Comparison of ENCODE assay signal across 15 cellular contexts in the genomic region with DNA sequence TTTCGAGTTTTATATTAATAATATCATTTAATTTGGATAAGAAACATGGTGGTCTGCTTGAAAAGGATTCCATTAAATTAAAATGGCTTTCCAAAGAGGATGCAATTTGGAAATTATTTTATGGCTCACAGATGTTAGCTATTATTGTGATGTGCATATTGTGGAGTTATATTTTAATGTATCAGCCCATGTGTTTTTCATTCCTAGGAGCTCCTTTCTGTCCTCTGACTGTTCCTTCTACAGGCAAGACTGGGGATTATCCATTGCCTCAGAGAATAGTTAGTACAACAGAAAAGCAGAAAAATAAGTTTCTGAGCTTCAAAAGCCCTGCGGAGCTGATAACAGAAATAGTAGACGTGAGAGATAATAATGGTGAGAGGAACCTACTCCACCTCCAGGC.
A peak's percentile ranks its signal among the peaks of the same experiment; 100 is the strongest.
DNase-seq lines count a peak whose midpoint lies in the region; ATAC-seq and TF ChIP-seq lines count a peak whose summit lies in the region.
"Had no signal": no experiment of that assay in that cellular context is flagged by ENCODE, and none has a peak within 500 bp of the region (broad histone marks: within the 10 kb centered on the region; RNA-seq: fewer than 3 reads in every experiment).

No MANE protein-coding gene starts in this region.

- no peak for TF ChIP-seq CTCF in foreskin fibroblast (IDR thresholded peaks at IDR 0.05; ENCODE audit: low read depth, low read length)
- no peak for TF ChIP-seq CTCF in A673 (conservative IDR thresholded peaks at IDR 0.05; ENCODE audit: low read depth, low read length)

- H3K4me1 ChIP-seq in A673 (ENCODE audit: insufficient read depth, low read length, poor library complexity, severe bottlenecking): no peaks in the 10 kb centered on the region
- H3K4me1 ChIP-seq: BLaER1 had no signal

- no peaks in the 10 kb centered on the region for H3K9me3 ChIP-seq in A673 (ENCODE audit: low read depth, low read length, poor library complexity, severe bottlenecking)
- H3K9me3 ChIP-seq: BLaER1 had no signal

- H3K36me3 ChIP-seq in A673 (ENCODE audit: insufficient read depth, low read length, poor library complexity, severe bottlenecking): no peaks in the 10 kb centered on the region
- H3K36me3 ChIP-seq: BLaER1 had no signal

- intact Hi-C loops in A673 (cut with micrococcal nuclease; ENCODE audit: unreplicated experiment): no loop called here

- peak; percentile 34 for DNase-seq in fibroblast of gingiva (ENCODE audit: low read depth)
- DNase-seq in foreskin fibroblast: peak; percentile 21 to 73
- no peak for DNase-seq in A673 (ENCODE audit: low spot score)
- DNase-seq in NCI-H524 treated with DMSO at 0.1 percent for 48 hours (lab: John Stamatoyannopoulos, UW): no peak
- no peak for DNase-seq in DMS 273 (lab: John Stamatoyannopoulos, UW; ENCODE audit: unreplicated experiment)
- DNase-seq: CD4-positive, alpha-beta memory T cell; DMS79 treated with DMSO at 0.1 percent for 48 hours; GF-D8; HCEC 1CT had no signal

- H3K27me3 ChIP-seq in A673 (replicated peaks; ENCODE audit: insufficient read depth, low read depth, low read length, poor library complexity): no peaks in the 10 kb centered on the region
- H3K27me3 ChIP-seq: BLaER1 had no signal

- POLR2A ChIA-PET in A673 (lab: Charles Lee; ENCODE audit: low non-redundant PET): no interaction called here

- no peak overlapping the region for H3K27ac ChIP-seq in A673 (ENCODE audit: low read depth, low read length, poor library complexity, severe bottlenecking)
- H3K27ac ChIP-seq: BLaER1, HL-60 had no signal

- BruUV-seq in A673 (replicated peaks; lab: Mats Ljungman, UMichigan): no TSS peak

- CTCF ChIA-PET in A673 (lab: Charles Lee): no interaction called here

- ATAC-seq in SK-N-SH treated with all-trans-retinoic acid at 6 μM for 48 hours: no peak
- no peak for ATAC-seq in GM18870 (IDR thresholded peaks at IDR 0.05; ENCODE audit: unreplicated experiment)
- ATAC-seq: GM12878, GM23338 had no signal

- no peak overlapping the region for H3K4me3 ChIP-seq in foreskin fibroblast (ENCODE audit: low read depth in 1 of 2, low read length in 2 of 2)
- H3K4me3 ChIP-seq in A673 (ENCODE audit: low read depth, low read length, poor library complexity, severe bottlenecking): no peak overlapping the region
- H3K4me3 ChIP-seq: BLaER1, GM12878, GM23338 had no signal

TF ChIP-seq in SK-N-SH treated with all-trans-retinoic acid at 6 μM for 48 hours, 23 proteins besides CTCF, POLR2A, EP300 and RAD21:
- TF ChIP-seq GLIS3 (CRISPR knock-in tag; IDR thresholded peaks at IDR 0.05) (no peak), TCF4 (CRISPR knock-in tag; IDR thresholded peaks at IDR 0.05; ENCODE audit: borderline replicate concordance) (peak; percentile 73; the same call in 1 of the 2 replicates)
TF ChIP-seq in SK-N-SH treated with all-trans-retinoic acid at 6 μM for 48 hours: peak in this region for 1.

Comparison
In these comparisons a context has a peak if more than half of its experiments do, and no peak if none do; other contexts are left out.
1. DNase-seq: peak in fibroblast of gingiva (single experiment) and foreskin fibroblast (2 of 2); none in A673 (single experiment), NCI-H524 treated with DMSO at 0.1 percent for 48 hours (single experiment) and DMS 273 (single experiment).